In the genomic region with DNA sequence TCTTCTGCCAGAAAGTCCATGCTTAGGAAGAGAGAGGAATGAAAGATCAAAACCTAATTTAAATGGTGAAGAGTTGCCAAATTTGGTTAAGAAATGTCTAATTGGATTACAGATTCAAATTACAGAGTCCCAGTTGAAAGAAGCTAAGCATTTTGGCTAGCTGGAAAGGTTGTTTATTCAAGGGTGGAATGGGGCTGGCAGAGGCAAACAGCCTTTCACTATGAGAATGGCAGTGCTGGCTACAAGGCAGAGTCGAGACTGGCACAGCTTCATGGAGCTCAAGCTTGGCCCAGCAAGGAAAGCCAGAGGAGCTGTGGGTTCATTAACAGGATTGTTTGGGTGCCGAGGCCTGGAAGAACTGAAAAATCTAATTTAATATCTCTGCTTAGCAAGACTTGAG, we compare ENCODE assay signal across 24 cellular contexts. TPM values are rescaled to one million over a fixed set of nuclear protein-coding genes. Genes with fewer than 3 reads are reported as not detected.
A peak's percentile ranks its signal among the peaks of the same experiment; 100 is the strongest.
DNase-seq lines count a peak whose midpoint lies in the region; ATAC-seq, FAIRE-seq and TF ChIP-seq lines count a peak whose summit lies in the region.
"Had no signal": no experiment of that assay in that cellular context is flagged by ENCODE, and none has a peak within 500 bp of the region (broad histone marks: within the 10 kb centered on the region; RNA-seq: fewer than 3 reads in every experiment).

No MANE protein-coding gene starts in this region.

- no peaks in the 10 kb centered on the region for H3K27me3 Mint-ChIP-seq in nephron (ENCODE audit: low read depth)

- intact Hi-C loops in left ventricle myocardium inferior (cut with micrococcal nuclease): no loop called here
- intact Hi-C loops in endothelial cell of umbilical vein (cut with micrococcal nuclease): no loop called here
- intact Hi-C loops in transverse colon (cut with DNase I; ENCODE audit: low total_unique reads): no loop called here

- H3K27me3 ChIP-seq in left ventricle myocardium inferior (ENCODE audit: low read depth) (no peaks in the 10 kb centered on the region), right atrium auricular region (no peaks in the 10 kb centered on the region), endothelial cell of umbilical vein (ENCODE audit: control insufficient read depth in 2 of 2, insufficient read depth in 2 of 2, low read length in 2 of 2) (no peaks in the 10 kb centered on the region), transverse colon (no peaks in the 10 kb centered on the region)
- H3K27me3 ChIP-seq: ascending aorta, hepatocyte had no signal

- no peak overlapping the region for H3K4me3 Mint-ChIP-seq in nephron

- FAIRE-seq in endothelial cell of umbilical vein (lab: Jason Lieb, UNC): peak; percentile 61
- FAIRE-seq: A204.1, keratinocyte, urothelium cell line had no signal

- H3K4me1 Mint-ChIP-seq in nephron: peaks cover 17% of the 10 kb centered on the region

- H3K9me3 Mint-ChIP-seq in nephron: no peaks in the 10 kb centered on the region

- H3K9me1 ChIP-seq in endothelial cell of umbilical vein (replicated peaks; ENCODE audit: control insufficient read depth, extremely low read depth, insufficient read depth, low read length): no peaks in the 10 kb centered on the region

- H3K79me2 ChIP-seq in endothelial cell of umbilical vein (ENCODE audit: control insufficient read depth, insufficient read depth, low read length): peaks cover 37% of the 10 kb centered on the region

- CTCF ChIA-PET in endothelial cell of umbilical vein (lab: Charles Lee): interaction anchor here (0.6 to 3.1 kb wide), 4 partner anchors 30 to 210 kb away, joined by 3 to 13 read pairs (median 5); no protein-coding TSS in a partner anchor

- WGBS in transverse colon (ENCODE audit: low coverage in 1 of 2), 2 donors: 82 to 86% methylated on average over 2 of the region's 2 CpGs

- peak overlapping the region in 2 of 3 experiments; percentile 23 to 91 for H3K27ac Mint-ChIP-seq in nephron

- in situ Hi-C loops in transverse colon (cut with MboI; ENCODE audit: low pct_ligation_motif_present in 1 of 4, low pct_unique_long_range_greater_than_20kb in 1 of 4, low sequenced_read_pairs in 3 of 4): no loop called here

- DNase-seq in left ventricle myocardium inferior (no peak), right atrium auricular region (ENCODE audit: low spot score) (no peak), endothelial cell of umbilical vein (ENCODE audit: low read depth, low spot score) (no peak), transverse colon (no peak), mesenteric fat pad (ENCODE audit: low spot score) (no peak)
- DNase-seq: activated CD4-positive, CD25-positive, alpha-beta regulatory T cell treated with anti-CD3 and anti-CD28 coated beads, Interleukin-2, amount 50 U/mL, for 72 hours; activated CD8-positive, alpha-beta memory T cell treated with anti-CD3 and anti-CD28 coated beads for 24 hours; activated naive CD4-positive, alpha-beta T cell treated with anti-CD3 and anti-CD28 coated beads, Interleukin-2, amount 50 U/mL, for 16 hours; Calu3; NCI-H1092 treated with DMSO at 0.1 percent for 48 hours; NCI-H2029 treated with DMSO at 0.1 percent for 48 hours; NCI-H510A treated with DMSO at 0.1 percent for 48 hours; retina; RPMI8226; stimulated activated CD4-positive, alpha-beta T cell treated with anti-CD3 and anti-CD28 coated beads, Interleukin-15, amount 100 ng/mL, for 24 hours; SW 1271 had no signal

- peak overlapping the region; percentile 61 for H3K27ac ChIP-seq in left ventricle myocardium inferior (replicated peaks)
- peak overlapping the region in 1 of 2 donors; percentile 8 for H3K27ac ChIP-seq in right atrium auricular region
- no peak overlapping the region for H3K27ac ChIP-seq in endothelial cell of umbilical vein (ENCODE audit: insufficient read depth, low read depth, low read length)
- H3K27ac ChIP-seq in transverse colon: peak overlapping the region in 3 of 4 donors; percentile 1 to 28 (median 27)
- H3K27ac ChIP-seq: ascending aorta, hepatocyte had no signal

- no peak for TF ChIP-seq EP300 in transverse colon (IDR thresholded peaks at IDR 0.05; ENCODE audit: low read depth)

- H3K4me1 ChIP-seq in left ventricle myocardium inferior (peaks cover 66% of the 10 kb centered on the region), right atrium auricular region (peaks cover 0 to 50% of the 10 kb centered on the region in 2 donors), endothelial cell of umbilical vein (ENCODE audit: control insufficient read depth, extremely low read depth, insufficient read depth, low read length) (peaks cover 31% of the 10 kb centered on the region), transverse colon (peaks cover 0 to 34% (median 8%) of the 10 kb centered on the region in 4 donors)

- H4K20me1 ChIP-seq in endothelial cell of umbilical vein (replicated peaks; ENCODE audit: control insufficient read depth, extremely low read depth, insufficient read depth, low read length): no peaks in the 10 kb centered on the region

- no peak overlapping the region for H3K4me3 ChIP-seq in left ventricle myocardium inferior
- no peak overlapping the region for H3K4me3 ChIP-seq in right atrium auricular region
- H3K4me3 ChIP-seq in endothelial cell of umbilical vein (replicated peaks in 1 of 3; ENCODE audit: insufficient read depth in 1 of 3, low read depth in 1 of 3, low read length in 3 of 3): no peak overlapping the region
- H3K4me3 ChIP-seq in transverse colon: no peak overlapping the region
- H3K4me3 ChIP-seq: ascending aorta, hepatocyte had no signal

- H3K36me3 Mint-ChIP-seq in nephron (ENCODE audit: low read depth): peaks cover 26% of the 10 kb centered on the region

- H2AFZ ChIP-seq in endothelial cell of umbilical vein (ENCODE audit: low read depth, low read length): no peak overlapping the region
- H2AFZ ChIP-seq: hepatocyte had no signal

- dilution Hi-C loops in endothelial cell of umbilical vein (cut with MboI; ENCODE audit: extremely low pct_ligation_motif_present, low sequenced_read_pairs): no loop called here

- TF ChIP-seq POLR2A in endothelial cell of umbilical vein (IDR thresholded peaks at IDR 0.05; ENCODE audit: low read depth, low read length) (no peak), transverse colon (IDR thresholded peaks at IDR 0.05) (no peak)

- BruUV-seq in endothelial cell of umbilical vein (replicated peaks; lab: Mats Ljungman, UMichigan): no TSS peak

- H3K9ac ChIP-seq in endothelial cell of umbilical vein (replicated peaks; ENCODE audit: extremely low read depth, insufficient read depth, low read length): no peak overlapping the region

- ATAC-seq in GM21381 (IDR thresholded peaks at IDR 0.05; ENCODE audit: unreplicated experiment) (no peak), GM19397 (IDR thresholded peaks at IDR 0.05; ENCODE audit: unreplicated experiment) (no peak)

- TF ChIP-seq CTCF in left ventricle myocardium inferior (IDR thresholded peaks at IDR 0.05; ENCODE audit: borderline replicate concordance) (no peak), right atrium auricular region (IDR thresholded peaks at IDR 0.05) (no peak), endothelial cell of umbilical vein (IDR thresholded peaks at IDR 0.05; ENCODE audit: extremely low read depth in 1 of 2, insufficient read depth in 1 of 2, low read depth in 1 of 2, low read length in 2 of 2) (no peak), nephron (IDR thresholded peaks at IDR 0.05; ENCODE audit: unreplicated experiment in 3 of 3) (no peak), transverse colon (IDR thresholded peaks at IDR 0.05) (no peak)

- H3K4me2 ChIP-seq in endothelial cell of umbilical vein (ENCODE audit: insufficient read depth, low read length): no peak overlapping the region
- H3K4me2 ChIP-seq: hepatocyte had no signal

- H3K36me3 ChIP-seq in left ventricle myocardium inferior (peaks cover 42% of the 10 kb centered on the region), right atrium auricular region (peaks cover 46% of the 10 kb centered on the region), endothelial cell of umbilical vein (ENCODE audit: control insufficient read depth in 2 of 2, extremely low read depth in 1 of 2, insufficient read depth in 2 of 2, low read length in 2 of 2) (peaks cover 13 to 24% of the 10 kb centered on the region in 2 experiments), transverse colon (peaks cover 0 to 9% (median 3%) of the 10 kb centered on the region in 4 donors)

- POLR2A ChIA-PET in endothelial cell of umbilical vein (lab: Charles Lee): no interaction called here

- H3K9me3 ChIP-seq in left ventricle myocardium inferior (replicated peaks): no peaks in the 10 kb centered on the region
- no peaks in the 10 kb centered on the region for H3K9me3 ChIP-seq in right atrium auricular region
- no peaks in the 10 kb centered on the region for H3K9me3 ChIP-seq in endothelial cell of umbilical vein (replicated peaks; ENCODE audit: control insufficient read depth, insufficient read depth, low read length)
- H3K9me3 ChIP-seq in transverse colon: no peaks in the 10 kb centered on the region
- H3K9me3 ChIP-seq: ascending aorta had no signal

TF ChIP-seq in endothelial cell of umbilical vein, 7 proteins besides CTCF, POLR2A, EP300 and RAD21 (continues in another document):
- TF ChIP-seq MYC (IDR thresholded peaks at IDR 0.05; ENCODE audit: low read depth, low read length) (no peak), POLR2AphosphoS5 (IDR thresholded peaks at IDR 0.05; ENCODE audit: insufficient read depth, low read depth, low read length) (no peak)

RNA-seq across cellular contexts. Expression of gene MAP3K3, which starts 13.6 kb away (rescaled TPM):
- total RNA-seq in left ventricle myocardium inferior (41.3 TPM), right atrium auricular region (10 to 100 TPM; 38.2 to 94.7 TPM), endothelial cell of umbilical vein (81.0 and 91.4 TPM in 2 replicates), transverse colon (10 to 100 TPM; 15.7 to 32.1 (median 24.7) TPM), mesenteric fat pad (48.8 TPM)
- 47.4 and 56.6 TPM in 2 replicates for polyA plus RNA-seq in endothelial cell of umbilical vein
- polyA plus RNA-seq in endothelial cell of umbilical vein (2011; cell fraction: cytosol; rRNA removed): 58.3 and 59.8 TPM in 2 replicates
- polyA plus RNA-seq in endothelial cell of umbilical vein (2011; cell fraction: nucleus; rRNA removed): 121 and 129 TPM in 2 replicates
- 62.5 and 62.6 TPM in 2 replicates for polyA plus RNA-seq in endothelial cell of umbilical vein (2012)
- 114 and 118 TPM in 2 replicates for polyA minus RNA-seq in endothelial cell of umbilical vein
- 7.2 TPM for polyA minus RNA-seq in endothelial cell of umbilical vein (2011; cell fraction: cytosol; rRNA and poly(A)+ RNA removed)
- polyA minus RNA-seq in endothelial cell of umbilical vein (2011; cell fraction: nucleus; rRNA and poly(A)+ RNA removed): 90.0 and 101 TPM in 2 replicates

RNA-seq across cellular contexts. Expression of gene TACO1, which starts 35.1 kb away (rescaled TPM):
- total RNA-seq in left ventricle myocardium inferior (44.7 TPM), right atrium auricular region (10 to 100 TPM; 18.2 to 27.7 TPM), endothelial cell of umbilical vein (26.1 and 31.7 TPM in 2 replicates), transverse colon (10 to 100 TPM in 3 of 4 donors, 1 to 10 TPM in 1; 4.6 to 79.7 (median 28.3) TPM), mesenteric fat pad (17.1 TPM)
- polyA plus RNA-seq in endothelial cell of umbilical vein: 23.9 and 24.7 TPM in 2 replicates
- 29.0 and 29.4 TPM in 2 replicates for polyA plus RNA-seq in endothelial cell of umbilical vein (2011; cell fraction: cytosol; rRNA removed)
- polyA plus RNA-seq in endothelial cell of umbilical vein (2011; cell fraction: nucleus; rRNA removed): 16.2 and 18.8 TPM in 2 replicates
- 28.9 and 34.0 TPM in 2 replicates for polyA plus RNA-seq in endothelial cell of umbilical vein (2012)
- 16.9 and 18.3 TPM in 2 replicates for polyA minus RNA-seq in endothelial cell of umbilical vein
- polyA minus RNA-seq in endothelial cell of umbilical vein (2011; cell fraction: cytosol; rRNA and poly(A)+ RNA removed): 17.5 TPM
- 4.4 and 5.0 TPM in 2 replicates for polyA minus RNA-seq in endothelial cell of umbilical vein (2011; cell fraction: nucleus; rRNA and poly(A)+ RNA removed)
